In the genomic region with DNA sequence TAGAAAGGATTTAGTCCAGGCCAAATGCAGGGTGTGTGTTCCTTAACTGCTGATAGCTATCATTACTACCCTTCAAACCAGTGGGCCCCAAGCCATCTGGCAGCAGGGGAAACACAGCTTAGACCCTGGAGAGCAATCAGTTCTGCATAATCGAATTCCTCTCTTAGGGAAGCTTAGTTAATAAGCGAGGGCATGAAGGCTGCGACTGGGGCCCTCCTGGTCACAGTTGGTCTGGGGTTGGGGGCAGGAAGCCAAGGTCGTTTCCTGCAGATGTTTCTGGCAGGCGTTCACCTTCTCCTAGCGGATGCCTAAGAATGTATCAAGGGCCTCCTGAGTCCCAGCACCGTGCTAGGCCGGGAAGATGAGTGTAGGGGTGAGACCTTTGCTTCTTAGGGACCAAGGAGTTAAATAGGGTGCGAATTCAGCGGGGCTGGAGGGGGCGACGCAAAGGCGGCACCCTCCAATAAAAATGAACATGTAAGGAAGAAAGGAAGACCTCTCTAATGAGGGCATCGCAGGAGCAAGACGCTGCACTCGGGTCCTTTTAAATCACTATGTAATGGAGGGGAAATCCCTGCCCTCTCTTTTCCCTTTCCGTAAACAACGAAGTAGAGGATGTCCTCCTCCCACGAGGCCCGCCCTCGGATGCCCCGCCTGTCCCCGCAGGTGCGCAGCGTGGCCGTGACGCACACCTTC, we compare ENCODE assay signal across 8 cellular contexts. TPM values are rescaled to one million over a fixed set of nuclear protein-coding genes. Genes with fewer than 3 reads are reported as not detected.
DNase-seq lines count a peak whose midpoint lies in the region; ATAC-seq and TF ChIP-seq lines count a peak whose summit lies in the region.

No MANE protein-coding gene starts in this region.

- peaks cover 55% of the 10 kb centered on the region for H3K4me1 Mint-ChIP-seq in activated T-helper 1 cell treated with anti-CD3 and anti-CD28 coated beads, Interleukin-12 subunit alpha, Interleukin-12 subunit beta, Interleukin-2, Interleukin-4 antibody, amounts not matched to agents 30 ng/mL and 10 ng/mL and 1 ng/mL, durations not matched to agents 14 hours and 24 hours and 36 hours (ENCODE audit: low read depth)

- peaks cover 1% of the 10 kb centered on the region for H3K4me1 ChIP-seq in urinary bladder (ENCODE audit: insufficient read depth)

- peaks cover 6% of the 10 kb centered on the region for H3K36me3 Mint-ChIP-seq in activated T-helper 1 cell treated with anti-CD3 and anti-CD28 coated beads, Interleukin-12 subunit alpha, Interleukin-12 subunit beta, Interleukin-2, Interleukin-4 antibody, amounts not matched to agents 30 ng/mL and 10 ng/mL and 1 ng/mL, durations not matched to agents 14 hours and 24 hours and 36 hours (ENCODE audit: low read depth)

- intact Hi-C loops in activated T-helper 1 cell treated with anti-CD3 and anti-CD28 coated beads, Interleukin-12 subunit alpha, Interleukin-12 subunit beta, Interleukin-2, Interleukin-4 antibody, amounts not matched to agents 30 ng/mL and 10 ng/mL and 1 ng/mL, durations not matched to agents 14 hours and 24 hours and 36 hours (cut with micrococcal nuclease), result loop anchor here (1.0 to 10.0 kb wide), 6 partner anchors 92 to 1289 kb away; partner anchors contain the start of genes DCUN1D3, LYRM1, METTL9 and UQCRC2
- intact Hi-C loops in posterior vena cava (cut with DNase I), result loop anchor here (5.0 to 10.0 kb wide), 2 partner anchors 185 to 187 kb away; partner anchors contain the start of genes PDZD9 (in 2 of the 2) and MOSMO (in 1 of the 2)

- POLR2A ChIA-PET in BJ (lab: Charles Lee), result no interaction called here

- H3K27ac Mint-ChIP-seq in activated T-helper 1 cell treated with anti-CD3 and anti-CD28 coated beads, Interleukin-12 subunit alpha, Interleukin-12 subunit beta, Interleukin-2, Interleukin-4 antibody, amounts not matched to agents 30 ng/mL and 10 ng/mL and 1 ng/mL, durations not matched to agents 14 hours and 24 hours and 36 hours, result peak overlapping the region; percentile 99

- H3K27me3 Mint-ChIP-seq in activated T-helper 1 cell treated with anti-CD3 and anti-CD28 coated beads, Interleukin-12 subunit alpha, Interleukin-12 subunit beta, Interleukin-2, Interleukin-4 antibody, amounts not matched to agents 30 ng/mL and 10 ng/mL and 1 ng/mL, durations not matched to agents 14 hours and 24 hours and 36 hours (ENCODE audit: insufficient read depth), result peaks cover 1% of the 10 kb centered on the region

- peak overlapping the region; percentile 88 for H3K4me3 Mint-ChIP-seq in activated T-helper 1 cell treated with anti-CD3 and anti-CD28 coated beads, Interleukin-12 subunit alpha, Interleukin-12 subunit beta, Interleukin-2, Interleukin-4 antibody, amounts not matched to agents 30 ng/mL and 10 ng/mL and 1 ng/mL, durations not matched to agents 14 hours and 24 hours and 36 hours

- H3K27me3 ChIP-seq in BJ (ENCODE audit: control insufficient read depth, insufficient read depth, low read length), result no peaks in the 10 kb centered on the region

- no peak for DNase-seq in BJ (ENCODE audit: low read depth)
- peak; percentile 34 for DNase-seq in NCI-H226
- peak; percentile 87 for DNase-seq in activated T-helper 1 cell treated with anti-CD3 and anti-CD28 coated beads, Interleukin-12 subunit alpha, Interleukin-12 subunit beta, Interleukin-2, Interleukin-4 antibody, amounts not matched to agents 30 ng/mL and 10 ng/mL and 1 ng/mL, durations not matched to agents 14 hours and 24 hours and 36 hours (ENCODE audit: low spot score)
- peak; percentile 22 for DNase-seq in fibroblast of villous mesenchyme (ENCODE audit: low read depth)
- DNase-seq in posterior vena cava (ENCODE audit: low spot score), result peak; percentile 93
- DNase-seq in HuH-7.5 (ENCODE audit: low spot score), result no peak

- CTCF ChIA-PET in BJ (lab: Yijun Ruan, JAX), result interaction anchor here (0.6 to 4.2 kb wide), 22 partner anchors 9 to 244 kb away, joined by 3 to 27 read pairs (median 8); partner anchors contain the start of genes MOSMO, PDZD9, UQCRC2 and VWA3A

- no peaks in the 10 kb centered on the region for H3K9me3 Mint-ChIP-seq in activated T-helper 1 cell treated with anti-CD3 and anti-CD28 coated beads, Interleukin-12 subunit alpha, Interleukin-12 subunit beta, Interleukin-2, Interleukin-4 antibody, amounts not matched to agents 30 ng/mL and 10 ng/mL and 1 ng/mL, durations not matched to agents 14 hours and 24 hours and 36 hours

- peak overlapping the region; percentile 90 for H3K27ac ChIP-seq in urinary bladder (ENCODE audit: low read depth)

- TF ChIP-seq CTCF in BJ (IDR thresholded peaks at IDR 0.05; ENCODE audit: insufficient read depth, low read depth, low read length), result no peak
- TF ChIP-seq CTCF in fibroblast of villous mesenchyme (IDR thresholded peaks at IDR 0.05; ENCODE audit: insufficient read depth, low read depth, low read length), result no peak

- WGBS in urinary bladder, result 3% methylated on average over 27 of the region's 27 CpGs

- peak; percentile 15 for ATAC-seq in GM19455 (IDR thresholded peaks at IDR 0.05; ENCODE audit: unreplicated experiment)

- H3K36me3 ChIP-seq in BJ (ENCODE audit: control insufficient read depth, insufficient read depth, low read length), result no peaks in the 10 kb centered on the region
- no peaks in the 10 kb centered on the region for H3K36me3 ChIP-seq in urinary bladder (ENCODE audit: insufficient read depth)

- H3K4me3 ChIP-seq in BJ (ENCODE audit: low read depth, low read length) (peak overlapping the region; percentile 63), fibroblast of villous mesenchyme (ENCODE audit: low read depth, low read length) (peak overlapping the region; percentile 68), urinary bladder (ENCODE audit: low read depth, low read length) (peak overlapping the region; percentile 40)

RNA-seq across cellular contexts. Expression of gene EEF2K, which starts 16.5 kb away (rescaled TPM):
- polyA plus RNA-seq in BJ (2011; rRNA removed) (8.7 and 10.9 TPM in 2 replicates), urinary bladder (26.6 TPM)
- polyA minus RNA-seq in BJ (2011; rRNA and poly(A)+ RNA removed), result 16.1 and 25.7 TPM in 2 replicates
- 28.3 and 30.5 TPM in 2 replicates for total RNA-seq in activated T-helper 1 cell treated with anti-CD3 and anti-CD28 coated beads, Interleukin-12 subunit alpha, Interleukin-12 subunit beta, Interleukin-2, Interleukin-4 antibody, amounts not matched to agents 30 ng/mL and 10 ng/mL and 1 ng/mL, durations not matched to agents 14 hours and 24 hours and 36 hours
- total RNA-seq in fibroblast of villous mesenchyme (26.3 and 30.0 TPM in 2 replicates), posterior vena cava (10 to 100 TPM; 33.6 to 45.7 TPM), urinary bladder (37.2 TPM)

RNA-seq across cellular contexts. Expression of gene SDR42E2, which starts 27.3 kb away (rescaled TPM):
- polyA plus RNA-seq in BJ (2011; rRNA removed) (not detected in 2 replicates), urinary bladder (not detected)
- polyA minus RNA-seq in BJ (2011; rRNA and poly(A)+ RNA removed), result not detected in 2 replicates
- not detected in 2 replicates for total RNA-seq in activated T-helper 1 cell treated with anti-CD3 and anti-CD28 coated beads, Interleukin-12 subunit alpha, Interleukin-12 subunit beta, Interleukin-2, Interleukin-4 antibody, amounts not matched to agents 30 ng/mL and 10 ng/mL and 1 ng/mL, durations not matched to agents 14 hours and 24 hours and 36 hours
- total RNA-seq in fibroblast of villous mesenchyme (not detected in 2 replicates), posterior vena cava (not detected), urinary bladder (not detected)

Comparison
In these comparisons a context has a peak if more than half of its experiments do, and no peak if none do; other contexts are left out.
1. DNase-seq: peak in NCI-H226 (single experiment), activated T-helper 1 cell treated with anti-CD3 and anti-CD28 coated beads, Interleukin-12 subunit alpha, Interleukin-12 subunit beta, Interleukin-2, Interleukin-4 antibody, amounts not matched to agents 30 ng/mL and 10 ng/mL and 1 ng/mL, durations not matched to agents 14 hours and 24 hours and 36 hours (single experiment), fibroblast of villous mesenchyme (single experiment) and posterior vena cava (single experiment); none in BJ (single experiment) and HuH-7.5 (single experiment).
2. Peak in every context shown above with its lines, with median percentiles within 50 percentile points of each other: H3K4me3 ChIP-seq.